Comparison of ENCODE assay signal across 15 cellular contexts in the genomic region with DNA sequence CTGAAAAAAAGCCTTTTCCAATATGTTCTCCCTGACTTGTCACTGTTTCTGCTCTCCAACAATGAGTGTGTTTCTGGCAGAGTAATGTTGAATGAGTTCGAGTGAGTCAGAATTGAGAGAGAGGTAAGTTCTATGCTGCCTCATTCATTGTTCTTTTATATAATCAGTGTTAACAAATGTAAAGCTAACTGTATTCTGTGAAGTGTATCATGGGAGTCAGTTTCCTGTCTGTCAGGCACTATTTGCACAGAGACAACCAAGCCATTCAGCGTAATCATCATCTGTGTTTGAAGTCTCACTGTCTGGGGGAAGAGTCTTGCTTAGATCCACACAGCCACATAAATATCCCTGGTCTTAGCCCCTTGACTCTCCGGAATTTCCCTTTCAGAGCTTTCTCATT. TPM values are rescaled to one million over a fixed set of nuclear protein-coding genes. Genes with fewer than 3 reads are reported as not detected.
A peak's percentile ranks its signal among the peaks of the same experiment; 100 is the strongest.
DNase-seq lines count a peak whose midpoint lies in the region; FAIRE-seq and TF ChIP-seq lines count a peak whose summit lies in the region.
"Had no signal": no experiment of that assay in that cellular context is flagged by ENCODE, and none has a peak within 500 bp of the region (broad histone marks: within the 10 kb centered on the region; RNA-seq: fewer than 3 reads in every experiment).

No MANE protein-coding gene starts in this region.

- no peaks in the 10 kb centered on the region for H3K36me3 Mint-ChIP-seq in CD14-positive monocyte
- H3K36me3 Mint-ChIP-seq in glutamatergic neuron (ENCODE audit: unreplicated experiment), result peaks cover 10% of the 10 kb centered on the region
- H3K36me3 Mint-ChIP-seq: CD8-positive, alpha-beta memory T cell had no signal

- no peak for TF ChIP-seq POLR2A in endothelial cell of umbilical vein (IDR thresholded peaks at IDR 0.05; ENCODE audit: low read depth, low read length)

- peaks cover 6% of the 10 kb centered on the region; the same call in 1 of the 2 replicates for H3K9me3 ChIP-seq in HUES48 (ENCODE audit: control insufficient read depth, insufficient read depth, low read length)
- H3K9me3 ChIP-seq in endothelial cell of umbilical vein (replicated peaks; ENCODE audit: control insufficient read depth, insufficient read depth, low read length), result no peaks in the 10 kb centered on the region
- H3K9me3 ChIP-seq: SJSA1 had no signal

- POLR2A ChIA-PET in endothelial cell of umbilical vein (lab: Charles Lee), result interaction anchor here (0.6 kb wide), 1 partner anchor 10 kb away, joined by 3 read pairs; no protein-coding TSS in a partner anchor

- H3K27me3 Mint-ChIP-seq in CD14-positive monocyte (ENCODE audit: low read depth in 3 of 3), result no peaks in the 10 kb centered on the region
- no peaks in the 10 kb centered on the region for H3K27me3 Mint-ChIP-seq in glutamatergic neuron (ENCODE audit: unreplicated experiment)

- peaks cover 3 to 17% (median 11%) of the 10 kb centered on the region in 7 donors for H3K9me3 Mint-ChIP-seq in CD14-positive monocyte
- peaks cover 2% of the 10 kb centered on the region for H3K9me3 Mint-ChIP-seq in glutamatergic neuron (ENCODE audit: unreplicated experiment)

- BruUV-seq in endothelial cell of umbilical vein (replicated peaks; lab: Mats Ljungman, UMichigan), result no TSS peak

- H4K20me1 ChIP-seq in endothelial cell of umbilical vein (replicated peaks; ENCODE audit: control insufficient read depth, extremely low read depth, insufficient read depth, low read length), result no peaks in the 10 kb centered on the region

- H3K27me3 ChIP-seq in HUES48 (ENCODE audit: control insufficient read depth, insufficient read depth, low read length), result no peaks in the 10 kb centered on the region
- H3K27me3 ChIP-seq in endothelial cell of umbilical vein (ENCODE audit: control insufficient read depth in 2 of 2, insufficient read depth in 2 of 2, low read length in 2 of 2), result no peaks in the 10 kb centered on the region
- H3K27me3 ChIP-seq: SJSA1 had no signal

- FAIRE-seq in endothelial cell of umbilical vein (lab: Jason Lieb, UNC), result no peak

- H3K4me3 Mint-ChIP-seq in CD14-positive monocyte (no peak overlapping the region), glutamatergic neuron (ENCODE audit: unreplicated experiment) (no peak overlapping the region)
- H3K4me3 Mint-ChIP-seq: CD8-positive, alpha-beta memory T cell; nephron progenitor cell had no signal

- no peak overlapping the region for H2AFZ ChIP-seq in endothelial cell of umbilical vein (ENCODE audit: low read depth, low read length)

- TF ChIP-seq CTCF in endothelial cell of umbilical vein (IDR thresholded peaks at IDR 0.05; ENCODE audit: extremely low read depth in 1 of 2, insufficient read depth in 1 of 2, low read depth in 1 of 2, low read length in 2 of 2) (no peak), CD14-positive monocyte (IDR thresholded peaks at IDR 0.05) (no peak), glutamatergic neuron (IDR thresholded peaks at IDR 0.05; ENCODE audit: partially characterized antibody, unreplicated experiment) (no peak)

- H3K79me2 ChIP-seq in endothelial cell of umbilical vein (ENCODE audit: control insufficient read depth, insufficient read depth, low read length), result no peaks in the 10 kb centered on the region

- H3K9ac ChIP-seq in HUES48 (ENCODE audit: low read depth, low read length) (no peak overlapping the region), endothelial cell of umbilical vein (replicated peaks; ENCODE audit: extremely low read depth, insufficient read depth, low read length) (no peak overlapping the region)

- H3K27ac Mint-ChIP-seq in CD14-positive monocyte (no peak overlapping the region), glutamatergic neuron (ENCODE audit: unreplicated experiment) (no peak overlapping the region)
- H3K27ac Mint-ChIP-seq: CD8-positive, alpha-beta memory T cell; nephron progenitor cell had no signal

- H3K4me1 Mint-ChIP-seq in CD14-positive monocyte, result peaks cover 8% of the 10 kb centered on the region
- no peaks in the 10 kb centered on the region for H3K4me1 Mint-ChIP-seq in glutamatergic neuron (ENCODE audit: low read depth, unreplicated experiment)
- H3K4me1 Mint-ChIP-seq: CD8-positive, alpha-beta memory T cell; nephron progenitor cell had no signal

- H3K36me3 ChIP-seq in HUES48 (ENCODE audit: control insufficient read depth, insufficient read depth, low read length), result no peaks in the 10 kb centered on the region
- H3K36me3 ChIP-seq in endothelial cell of umbilical vein (ENCODE audit: control insufficient read depth in 2 of 2, extremely low read depth in 1 of 2, insufficient read depth in 2 of 2, low read length in 2 of 2), result no peaks in the 10 kb centered on the region
- H3K36me3 ChIP-seq: lower lobe of right lung, SJSA1 had no signal

- dilution Hi-C loops in endothelial cell of umbilical vein (cut with MboI; ENCODE audit: extremely low pct_ligation_motif_present, low sequenced_read_pairs), result no loop called here

- CTCF ChIA-PET in endothelial cell of umbilical vein (lab: Charles Lee), result interaction anchor here (0.8 kb wide), 1 partner anchor 55 kb away, joined by 3 read pairs; no protein-coding TSS in a partner anchor

- no peaks in the 10 kb centered on the region for H3K4me1 ChIP-seq in HUES48 (ENCODE audit: control insufficient read depth, insufficient read depth, low read length)
- H3K4me1 ChIP-seq in endothelial cell of umbilical vein (ENCODE audit: control insufficient read depth, extremely low read depth, insufficient read depth, low read length), result no peaks in the 10 kb centered on the region
- H3K4me1 ChIP-seq: lower lobe of right lung had no signal

- no peak overlapping the region for H3K4me2 ChIP-seq in endothelial cell of umbilical vein (ENCODE audit: insufficient read depth, low read length)

- DNase-seq in NCI-H526 treated with DMSO at 0.1 percent for 48 hours (lab: John Stamatoyannopoulos, UW) (peak; percentile 3), endothelial cell of umbilical vein (ENCODE audit: low read depth, low spot score) (peak; percentile 2), putamen (ENCODE audit: low spot score) (peak; percentile 12), ureter (ENCODE audit: low spot score) (no peak), CD14-positive monocyte (ENCODE audit: low spot score) (no peak), glutamatergic neuron (no peak)
- DNase-seq: CD8-positive, alpha-beta memory T cell; lower lobe of right lung; NCI-H524 treated with DMSO at 0.1 percent for 48 hours; nephron progenitor cell had no signal

- H3K27ac ChIP-seq in HUES48 (ENCODE audit: low read depth, low read length) (peak overlapping the region; percentile 28), endothelial cell of umbilical vein (ENCODE audit: insufficient read depth, low read depth, low read length) (no peak overlapping the region)
- H3K27ac ChIP-seq: HL-60, lower lobe of right lung, SJSA1, skin epidermis had no signal

- H3K9me1 ChIP-seq in endothelial cell of umbilical vein (replicated peaks; ENCODE audit: control insufficient read depth, extremely low read depth, insufficient read depth, low read length), result no peaks in the 10 kb centered on the region

- H3K4me3 ChIP-seq in HUES48 (ENCODE audit: low read depth, low read length), result no peak overlapping the region
- no peak overlapping the region for H3K4me3 ChIP-seq in endothelial cell of umbilical vein (replicated peaks in 1 of 3; ENCODE audit: insufficient read depth in 1 of 3, low read depth in 1 of 3, low read length in 3 of 3)
- H3K4me3 ChIP-seq: lower lobe of right lung, SJSA1, skin epidermis had no signal

- intact Hi-C loops in endothelial cell of umbilical vein (cut with micrococcal nuclease) (no loop called here), CD14-positive monocyte (cut with micrococcal nuclease) (no loop called here)

TF ChIP-seq in endothelial cell of umbilical vein, 7 proteins besides CTCF, POLR2A, EP300 and RAD21:
- no peak for TF ChIP-seq FOS (IDR thresholded peaks at IDR 0.05; ENCODE audit: borderline replicate concordance, insufficient read depth, low read length)
- TF ChIP-seq, protein P1, sequence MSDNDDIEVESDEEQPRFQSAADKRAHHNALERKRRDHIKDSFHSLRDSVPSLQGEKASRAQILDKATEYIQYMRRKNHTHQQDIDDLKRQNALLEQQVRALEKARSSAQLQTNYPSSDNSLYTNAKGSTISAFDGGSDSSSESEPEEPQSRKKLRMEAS (IDR thresholded peaks at IDR 0.05; ENCODE audit: insufficient read depth, insufficient read length), result no peak
- no peak for TF ChIP-seq JUN (IDR thresholded peaks at IDR 0.05; ENCODE audit: borderline replicate concordance, insufficient read depth, insufficient read length, low read depth)
- TF ChIP-seq GATA2 (IDR thresholded peaks at IDR 0.05; ENCODE audit: insufficient read depth, insufficient read length, low read depth, low read length), result no peak
- TF ChIP-seq EZH2 (IDR thresholded peaks at IDR 0.05; ENCODE audit: borderline replicate concordance, low read depth, low read length, severe bottlenecking), result no peak
- TF ChIP-seq MYC (IDR thresholded peaks at IDR 0.05; ENCODE audit: low read depth, low read length), result no peak
TF ChIP-seq in endothelial cell of umbilical vein: peak in this region for 0.

RNA-seq across cellular contexts. Expression of a gene that starts 22.0 kb away (rescaled TPM):
- not detected in 2 replicates for total RNA-seq in endothelial cell of umbilical vein
- not detected in 2 replicates for polyA plus RNA-seq in endothelial cell of umbilical vein
- polyA plus RNA-seq in endothelial cell of umbilical vein (2011; cell fraction: cytosol; rRNA removed), result not detected in 2 replicates
- polyA plus RNA-seq in endothelial cell of umbilical vein (2011; cell fraction: nucleus; rRNA removed), result not detected in 2 replicates
- polyA plus RNA-seq in endothelial cell of umbilical vein (2012), result not detected in 2 replicates
- not detected in 2 replicates for polyA minus RNA-seq in endothelial cell of umbilical vein
- not detected for polyA minus RNA-seq in endothelial cell of umbilical vein (2011; cell fraction: cytosol; rRNA and poly(A)+ RNA removed)
- polyA minus RNA-seq in endothelial cell of umbilical vein (2011; cell fraction: nucleus; rRNA and poly(A)+ RNA removed), result not detected in 2 replicates
- total RNA-seq in ureter, result not detected
- not detected for polyA plus RNA-seq in CD14-positive monocyte
- total RNA-seq in glutamatergic neuron (ENCODE audit: unreplicated experiment), result not detected
- total RNA-seq: CD8-positive, alpha-beta memory T cell; lower lobe of right lung; M059J; SJSA1 had no signal
- polyA plus RNA-seq: CD8-positive, alpha-beta memory T cell had no signal

Comparison
In these comparisons a context has a peak if more than half of its experiments do, and no peak if none do; other contexts are left out.
1. DNase-seq: peak in NCI-H526 treated with DMSO at 0.1 percent for 48 hours (single experiment), endothelial cell of umbilical vein (single experiment) and putamen (single experiment); none in ureter (single experiment), CD14-positive monocyte (single experiment) and glutamatergic neuron (single experiment).